8 cellular contexts compared by ENCODE assay signal in the genomic region with DNA sequence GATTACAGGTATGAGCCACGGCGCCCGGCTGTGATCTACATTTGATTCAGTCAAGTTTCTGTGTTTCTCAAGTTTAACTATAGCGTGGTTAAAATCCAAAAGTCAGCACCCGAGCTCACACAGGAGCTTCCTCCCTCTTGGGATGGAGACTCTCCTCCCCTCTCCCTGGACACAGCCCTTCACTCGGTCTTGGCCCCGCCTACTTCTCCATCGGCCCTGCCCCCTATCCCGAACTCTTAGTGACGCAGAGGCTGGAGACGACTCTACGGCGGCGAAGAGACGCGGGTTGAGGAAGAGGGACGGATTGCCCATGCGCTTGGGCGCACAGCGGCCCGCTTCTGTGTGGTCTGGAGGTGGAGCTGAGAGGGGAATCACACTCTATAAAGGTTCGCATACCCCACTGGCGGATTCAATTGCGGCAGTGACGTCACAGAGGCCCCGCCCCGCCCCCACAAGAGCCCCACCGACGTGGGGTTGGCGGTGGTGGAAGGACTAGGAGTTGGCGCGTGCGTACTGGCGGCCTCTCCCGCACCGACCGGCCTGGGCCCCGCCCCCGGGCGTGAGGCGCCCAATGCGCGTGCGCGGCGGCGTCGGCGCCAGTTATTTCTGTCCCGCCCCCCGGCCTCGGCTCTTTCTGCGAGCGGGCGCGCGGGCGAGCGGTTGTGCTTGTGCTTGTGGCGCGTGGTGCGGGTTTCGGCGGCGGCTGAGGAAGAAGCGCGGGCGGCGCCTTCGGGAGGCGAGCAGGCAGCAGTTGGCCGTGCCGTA. TPM values are rescaled to one million over a fixed set of nuclear protein-coding genes. Genes with fewer than 3 reads are reported as not detected.
DNase-seq lines count a peak whose midpoint lies in the region; ATAC-seq and TF ChIP-seq lines count a peak whose summit lies in the region.

TRIM28 (plus strand) TSS at position 239 of the 765 bp plus-strand sequence. CDS start 694 bp downstream, outside the sequence.

- DNase-seq in DND-41 = peak; percentile 100
- peak; percentile 98 for DNase-seq in LoVo (ENCODE audit: low spot score)
- DNase-seq in activated T-cell treated with anti-CD3 and anti-CD28 coated beads, Interleukin-2, amount 50 U/mL, for 72 hours = peak; percentile 100
- DNase-seq in fibroblast of the conjunctiva (ENCODE audit: low read depth) = peak; percentile 100
- no peak for DNase-seq in kidney glomerular epithelial cell (lab: John Stamatoyannopoulos, UW)

- peaks cover 44% of the 10 kb centered on the region for H4K20me1 ChIP-seq in DND-41 (ENCODE audit: insufficient read depth, low read length)

- peaks cover 47% of the 10 kb centered on the region for H3K79me2 ChIP-seq in DND-41 (ENCODE audit: insufficient read depth, low read length)

- H2AFZ ChIP-seq in DND-41 (ENCODE audit: low read depth, low read length) = peak within 1 kb of the TSS; percentile 62

- peak within 1 kb of the TSS; percentile 98 for H3K9ac ChIP-seq in DND-41 (ENCODE audit: low read depth, low read length)

- no peaks in the 10 kb centered on the region for H3K9me3 Mint-ChIP-seq in activated T-cell treated with anti-CD3 and anti-CD28 coated beads, Interleukin-2, amount 50 U/mL, for 72 hours

- H3K27me3 ChIP-seq in DND-41 (ENCODE audit: insufficient read depth, low read length, poor library complexity) = peaks cover 4% of the 10 kb centered on the region
- H3K27me3 ChIP-seq in neutrophil = peaks cover 25% of the 10 kb centered on the region

- H3K4me3 ChIP-seq in DND-41 (ENCODE audit: low read depth in 1 of 2, low read length in 2 of 2) = peak within 1 kb of the TSS; percentile 93 to 100
- H3K4me3 ChIP-seq in neutrophil (ENCODE audit: low read depth in 1 of 2, low read length in 1 of 2) = peak within 1 kb of the TSS; percentile 82 to 90

- H3K4me2 ChIP-seq in DND-41 (ENCODE audit: insufficient read depth, low read length) = peak within 1 kb of the TSS; percentile 84

- H3K4me1 ChIP-seq in DND-41 (ENCODE audit: insufficient read depth, low read length) (peaks cover 53% of the 10 kb centered on the region), neutrophil (ENCODE audit: control insufficient read depth in 1 of 2, insufficient read depth in 1 of 2, low read depth in 1 of 2, low read length in 1 of 2) (peaks cover 27 to 32% of the 10 kb centered on the region in 2 experiments)

- H3K27ac ChIP-seq in DND-41 (ENCODE audit: low read length) = peak within 1 kb of the TSS; percentile 93
- H3K27ac ChIP-seq in neutrophil = peak within 1 kb of the TSS; percentile 100
- peak within 1 kb of the TSS; percentile 97 for H3K27ac ChIP-seq in temporal lobe (ENCODE audit: low read depth, low read length)

- H3K36me3 ChIP-seq in DND-41 (ENCODE audit: insufficient read depth, low read length) (peaks cover 44% of the 10 kb centered on the region), neutrophil (peaks cover 19% of the 10 kb centered on the region)

- H3K27ac Mint-ChIP-seq in activated T-cell treated with anti-CD3 and anti-CD28 coated beads, Interleukin-2, amount 50 U/mL, for 72 hours = peak within 1 kb of the TSS; percentile 96

- peaks cover 30% of the 10 kb centered on the region for H3K4me1 Mint-ChIP-seq in activated T-cell treated with anti-CD3 and anti-CD28 coated beads, Interleukin-2, amount 50 U/mL, for 72 hours (ENCODE audit: low read depth)

- H3K9me3 ChIP-seq in DND-41 (ENCODE audit: insufficient read depth, low read length, severe bottlenecking) (no peaks in the 10 kb centered on the region), neutrophil (no peaks in the 10 kb centered on the region)

- H3K27me3 Mint-ChIP-seq in activated T-cell treated with anti-CD3 and anti-CD28 coated beads, Interleukin-2, amount 50 U/mL, for 72 hours (ENCODE audit: low read depth) = peaks cover 13% of the 10 kb centered on the region

- H3K36me3 Mint-ChIP-seq in activated T-cell treated with anti-CD3 and anti-CD28 coated beads, Interleukin-2, amount 50 U/mL, for 72 hours (ENCODE audit: insufficient read depth in 2 of 2) = peaks cover 18 to 27% of the 10 kb centered on the region in 2 donors

- TF ChIP-seq CTCF in DND-41 (IDR thresholded peaks at IDR 0.05; ENCODE audit: borderline replicate concordance, extremely low read depth, low read length, poor library complexity, severe bottlenecking) (no peak), neutrophil (IDR thresholded peaks at IDR 0.05) (peak; percentile 3)

- H3K4me3 Mint-ChIP-seq in activated T-cell treated with anti-CD3 and anti-CD28 coated beads, Interleukin-2, amount 50 U/mL, for 72 hours = peak within 1 kb of the TSS; percentile 91 to 95

- ATAC-seq in DND-41 (ENCODE audit: insufficient read depth, low read depth) = peak; percentile 97
- ATAC-seq in GM21825 (IDR thresholded peaks at IDR 0.05; ENCODE audit: unreplicated experiment) = peak; percentile 81
- ATAC-seq in activated T-cell treated with anti-CD3 and anti-CD28 coated beads, Interleukin-2, amount 50 U/mL, for 72 hours (replicated peaks in 1 of 2) = peak; percentile 96

RNA-seq across cellular contexts. Expression of gene TRIM28, which starts in this region (rescaled TPM):
- total RNA-seq in activated T-cell treated with anti-CD3 and anti-CD28 coated beads, Interleukin-2, amount 50 U/mL, for 72 hours = 100 to 1,000 TPM; 351 to 473 TPM
- 289 TPM for total RNA-seq in temporal lobe
